Comparison of ENCODE assay signal across 1 cellular context in the genomic region with DNA sequence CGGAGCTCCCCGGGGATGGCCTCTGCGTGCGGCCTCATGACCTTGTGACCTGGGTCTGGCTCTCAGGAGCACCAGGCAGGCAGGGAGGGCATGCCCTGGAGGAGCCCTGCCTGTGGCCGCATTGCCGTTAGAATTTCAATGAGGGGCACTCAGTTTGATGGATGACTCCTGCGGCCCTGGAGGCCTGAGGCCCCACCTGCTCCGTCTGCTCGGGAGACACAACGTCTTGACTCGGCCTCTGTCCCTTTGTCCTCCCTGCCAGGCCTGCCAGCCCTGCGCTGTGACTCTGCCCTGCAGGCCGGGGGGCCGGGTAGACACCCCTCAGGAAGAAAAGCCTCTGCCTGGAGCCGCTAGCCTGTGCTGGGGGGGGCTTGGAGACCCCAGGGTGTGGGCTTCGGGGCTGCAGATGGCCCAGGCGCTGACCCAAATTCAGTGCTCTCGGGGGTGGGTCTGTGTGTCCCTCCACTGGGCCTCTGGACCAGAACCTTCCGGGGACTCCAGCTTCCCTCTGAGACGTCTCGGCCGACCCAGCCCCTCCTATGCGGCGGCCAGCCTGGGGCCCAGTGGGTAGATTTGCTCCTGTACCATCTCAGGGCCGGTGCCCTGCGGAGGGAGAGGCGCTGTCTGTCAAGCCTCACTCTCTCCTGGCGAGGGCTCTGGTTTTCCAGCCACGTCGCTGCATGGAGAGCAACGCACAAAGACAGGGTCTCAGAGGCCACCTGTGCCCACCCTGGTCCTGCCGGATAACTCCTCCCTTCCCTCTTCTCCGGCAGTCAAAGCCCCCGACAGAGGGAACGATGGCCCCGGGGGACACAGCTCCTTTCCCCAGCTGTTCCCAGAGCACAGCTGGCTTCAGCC.
TF ChIP-seq lines count a peak whose summit lies in the region.

No MANE protein-coding gene starts in this region.

TF ChIP-seq in GM23338, 12 proteins besides CTCF, POLR2A, EP300 and RAD21 (continued from another document):
- TF ChIP-seq, protein P1, sequence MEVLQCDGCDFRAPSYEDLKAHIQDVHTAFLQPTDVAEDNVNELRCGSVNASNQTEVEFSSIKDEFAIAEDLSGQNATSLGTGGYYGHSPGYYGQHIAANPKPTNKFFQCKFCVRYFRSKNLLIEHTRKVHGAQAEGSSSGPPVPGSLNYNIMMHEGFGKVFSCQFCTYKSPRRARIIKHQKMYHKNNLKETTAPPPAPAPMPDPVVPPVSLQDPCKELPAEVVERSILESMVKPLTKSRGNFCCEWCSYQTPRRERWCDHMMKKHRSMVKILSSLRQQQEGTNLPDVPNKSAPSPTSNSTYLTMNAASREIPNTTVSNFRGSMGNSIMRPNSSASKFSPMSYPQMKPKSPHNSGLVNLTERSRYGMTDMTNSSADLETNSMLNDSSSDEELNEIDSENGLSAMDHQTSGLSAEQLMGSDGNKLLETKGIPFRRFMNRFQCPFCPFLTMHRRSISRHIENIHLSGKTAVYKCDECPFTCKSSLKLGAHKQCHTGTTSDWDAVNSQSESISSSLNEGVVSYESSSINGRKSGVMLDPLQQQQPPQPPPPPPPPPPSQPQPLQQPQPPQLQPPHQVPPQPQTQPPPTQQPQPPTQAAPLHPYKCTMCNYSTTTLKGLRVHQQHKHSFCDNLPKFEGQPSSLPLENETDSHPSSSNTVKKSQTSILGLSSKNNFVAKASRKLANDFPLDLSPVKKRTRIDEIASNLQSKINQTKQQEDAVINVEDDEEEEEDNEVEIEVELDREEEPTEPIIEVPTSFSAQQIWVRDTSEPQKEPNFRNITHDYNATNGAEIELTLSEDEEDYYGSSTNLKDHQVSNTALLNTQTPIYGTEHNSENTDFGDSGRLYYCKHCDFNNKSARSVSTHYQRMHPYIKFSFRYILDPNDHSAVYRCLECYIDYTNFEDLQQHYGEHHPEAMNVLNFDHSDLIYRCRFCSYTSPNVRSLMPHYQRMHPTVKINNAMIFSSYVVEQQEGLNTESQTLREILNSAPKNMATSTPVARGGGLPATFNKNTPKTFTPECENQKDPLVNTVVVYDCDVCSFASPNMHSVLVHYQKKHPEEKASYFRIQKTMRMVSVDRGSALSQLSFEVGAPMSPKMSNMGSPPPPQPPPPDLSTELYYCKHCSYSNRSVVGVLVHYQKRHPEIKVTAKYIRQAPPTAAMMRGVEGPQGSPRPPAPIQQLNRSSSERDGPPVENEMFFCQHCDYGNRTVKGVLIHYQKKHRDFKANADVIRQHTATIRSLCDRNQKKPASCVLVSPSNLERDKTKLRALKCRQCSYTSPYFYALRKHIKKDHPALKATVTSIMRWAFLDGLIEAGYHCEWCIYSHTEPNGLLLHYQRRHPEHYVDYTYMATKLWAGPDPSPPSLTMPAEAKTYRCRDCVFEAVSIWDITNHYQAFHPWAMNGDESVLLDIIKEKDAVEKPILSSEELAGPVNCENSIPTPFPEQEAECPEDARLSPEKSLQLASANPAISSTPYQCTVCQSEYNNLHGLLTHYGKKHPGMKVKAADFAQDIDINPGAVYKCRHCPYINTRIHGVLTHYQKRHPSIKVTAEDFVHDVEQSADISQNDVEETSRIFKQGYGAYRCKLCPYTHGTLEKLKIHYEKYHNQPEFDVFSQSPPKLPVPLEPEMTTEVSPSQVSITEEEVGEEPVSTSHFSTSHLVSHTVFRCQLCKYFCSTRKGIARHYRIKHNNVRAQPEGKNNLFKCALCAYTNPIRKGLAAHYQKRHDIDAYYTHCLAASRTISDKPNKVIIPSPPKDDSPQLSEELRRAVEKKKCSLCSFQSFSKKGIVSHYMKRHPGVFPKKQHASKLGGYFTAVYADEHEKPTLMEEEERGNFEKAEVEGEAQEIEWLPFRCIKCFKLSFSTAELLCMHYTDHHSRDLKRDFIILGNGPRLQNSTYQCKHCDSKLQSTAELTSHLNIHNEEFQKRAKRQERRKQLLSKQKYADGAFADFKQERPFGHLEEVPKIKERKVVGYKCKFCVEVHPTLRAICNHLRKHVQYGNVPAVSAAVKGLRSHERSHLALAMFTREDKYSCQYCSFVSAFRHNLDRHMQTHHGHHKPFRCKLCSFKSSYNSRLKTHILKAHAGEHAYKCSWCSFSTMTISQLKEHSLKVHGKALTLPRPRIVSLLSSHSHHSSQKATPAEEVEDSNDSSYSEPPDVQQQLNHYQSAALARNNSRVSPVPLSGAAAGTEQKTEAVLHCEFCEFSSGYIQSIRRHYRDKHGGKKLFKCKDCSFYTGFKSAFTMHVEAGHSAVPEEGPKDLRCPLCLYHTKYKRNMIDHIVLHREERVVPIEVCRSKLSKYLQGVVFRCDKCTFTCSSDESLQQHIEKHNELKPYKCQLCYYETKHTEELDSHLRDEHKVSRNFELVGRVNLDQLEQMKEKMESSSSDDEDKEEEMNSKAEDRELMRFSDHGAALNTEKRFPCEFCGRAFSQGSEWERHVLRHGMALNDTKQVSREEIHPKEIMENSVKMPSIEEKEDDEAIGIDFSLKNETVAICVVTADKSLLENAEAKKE (CRISPR knock-in tag; IDR thresholded peaks at IDR 0.05) = no peak
- no peak for TF ChIP-seq STAT1 (IDR thresholded peaks at IDR 0.05; ENCODE audit: unreplicated experiment)
- TF ChIP-seq POLR2AphosphoS5 (IDR thresholded peaks at IDR 0.05; ENCODE audit: low read depth) = no peak
